In the genomic region with DNA sequence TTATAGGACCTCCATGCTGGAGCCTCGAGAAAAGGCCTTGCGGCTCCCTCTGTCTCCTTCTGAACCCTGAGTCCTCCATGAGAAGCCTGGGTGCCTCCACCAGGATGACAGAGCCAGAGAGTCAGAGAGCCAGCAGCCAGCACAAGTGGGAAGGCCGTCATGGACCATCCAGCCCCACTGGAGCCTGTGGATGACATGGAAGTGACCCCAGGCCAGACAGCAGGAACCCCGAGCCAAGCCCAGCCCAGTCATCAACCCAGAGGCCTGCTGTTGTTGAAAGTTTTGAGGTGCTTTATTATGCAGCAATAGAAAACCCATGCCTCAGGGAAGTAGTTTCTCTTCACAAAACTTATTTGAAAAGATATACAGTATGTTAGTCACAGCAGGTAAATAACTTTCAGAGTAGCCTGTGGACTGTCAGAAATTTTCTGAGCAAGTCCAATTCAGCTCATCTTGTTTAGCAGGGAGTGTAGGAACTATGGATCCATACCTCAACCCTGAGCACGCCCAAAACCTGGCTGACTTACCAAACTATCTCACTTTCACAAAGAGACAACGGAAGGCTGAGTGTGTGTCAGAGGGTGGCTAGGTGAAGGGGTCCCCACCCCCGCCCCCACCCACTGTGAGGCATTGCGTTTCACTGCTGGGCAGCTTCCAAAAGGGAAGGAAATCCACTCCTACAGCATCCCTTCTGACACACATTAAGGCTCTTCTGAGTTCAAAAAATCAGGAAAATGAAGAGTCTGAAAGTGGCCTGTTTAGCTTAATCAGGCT, we compare ENCODE assay signal across 1 cellular context.
TF ChIP-seq lines count a peak whose summit lies in the region.

No MANE protein-coding gene starts in this region.

TF ChIP-seq in K562, 482 proteins besides CTCF, POLR2A, EP300 and RAD21 (continued from another document):
- TF ChIP-seq, protein P1, sequence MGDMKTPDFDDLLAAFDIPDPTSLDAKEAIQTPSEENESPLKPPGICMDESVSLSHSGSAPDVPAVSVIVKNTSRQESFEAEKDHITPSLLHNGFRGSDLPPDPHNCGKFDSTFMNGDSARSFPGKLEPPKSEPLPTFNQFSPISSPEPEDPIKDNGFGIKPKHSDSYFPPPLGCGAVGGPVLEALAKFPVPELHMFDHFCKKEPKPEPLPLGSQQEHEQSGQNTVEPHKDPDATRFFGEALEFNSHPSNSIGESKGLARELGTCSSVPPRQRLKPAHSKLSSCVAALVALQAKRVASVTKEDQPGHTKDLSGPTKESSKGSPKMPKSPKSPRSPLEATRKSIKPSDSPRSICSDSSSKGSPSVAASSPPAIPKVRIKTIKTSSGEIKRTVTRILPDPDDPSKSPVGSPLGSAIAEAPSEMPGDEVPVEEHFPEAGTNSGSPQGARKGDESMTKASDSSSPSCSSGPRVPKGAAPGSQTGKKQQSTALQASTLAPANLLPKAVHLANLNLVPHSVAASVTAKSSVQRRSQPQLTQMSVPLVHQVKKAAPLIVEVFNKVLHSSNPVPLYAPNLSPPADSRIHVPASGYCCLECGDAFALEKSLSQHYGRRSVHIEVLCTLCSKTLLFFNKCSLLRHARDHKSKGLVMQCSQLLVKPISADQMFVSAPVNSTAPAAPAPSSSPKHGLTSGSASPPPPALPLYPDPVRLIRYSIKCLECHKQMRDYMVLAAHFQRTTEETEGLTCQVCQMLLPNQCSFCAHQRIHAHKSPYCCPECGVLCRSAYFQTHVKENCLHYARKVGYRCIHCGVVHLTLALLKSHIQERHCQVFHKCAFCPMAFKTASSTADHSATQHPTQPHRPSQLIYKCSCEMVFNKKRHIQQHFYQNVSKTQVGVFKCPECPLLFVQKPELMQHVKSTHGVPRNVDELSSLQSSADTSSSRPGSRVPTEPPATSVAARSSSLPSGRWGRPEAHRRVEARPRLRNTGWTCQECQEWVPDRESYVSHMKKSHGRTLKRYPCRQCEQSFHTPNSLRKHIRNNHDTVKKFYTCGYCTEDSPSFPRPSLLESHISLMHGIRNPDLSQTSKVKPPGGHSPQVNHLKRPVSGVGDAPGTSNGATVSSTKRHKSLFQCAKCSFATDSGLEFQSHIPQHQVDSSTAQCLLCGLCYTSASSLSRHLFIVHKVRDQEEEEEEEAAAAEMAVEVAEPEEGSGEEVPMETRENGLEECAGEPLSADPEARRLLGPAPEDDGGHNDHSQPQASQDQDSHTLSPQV (IDR thresholded peaks at IDR 0.05) = peak; percentile 83
- TF ChIP-seq, protein P2, sequence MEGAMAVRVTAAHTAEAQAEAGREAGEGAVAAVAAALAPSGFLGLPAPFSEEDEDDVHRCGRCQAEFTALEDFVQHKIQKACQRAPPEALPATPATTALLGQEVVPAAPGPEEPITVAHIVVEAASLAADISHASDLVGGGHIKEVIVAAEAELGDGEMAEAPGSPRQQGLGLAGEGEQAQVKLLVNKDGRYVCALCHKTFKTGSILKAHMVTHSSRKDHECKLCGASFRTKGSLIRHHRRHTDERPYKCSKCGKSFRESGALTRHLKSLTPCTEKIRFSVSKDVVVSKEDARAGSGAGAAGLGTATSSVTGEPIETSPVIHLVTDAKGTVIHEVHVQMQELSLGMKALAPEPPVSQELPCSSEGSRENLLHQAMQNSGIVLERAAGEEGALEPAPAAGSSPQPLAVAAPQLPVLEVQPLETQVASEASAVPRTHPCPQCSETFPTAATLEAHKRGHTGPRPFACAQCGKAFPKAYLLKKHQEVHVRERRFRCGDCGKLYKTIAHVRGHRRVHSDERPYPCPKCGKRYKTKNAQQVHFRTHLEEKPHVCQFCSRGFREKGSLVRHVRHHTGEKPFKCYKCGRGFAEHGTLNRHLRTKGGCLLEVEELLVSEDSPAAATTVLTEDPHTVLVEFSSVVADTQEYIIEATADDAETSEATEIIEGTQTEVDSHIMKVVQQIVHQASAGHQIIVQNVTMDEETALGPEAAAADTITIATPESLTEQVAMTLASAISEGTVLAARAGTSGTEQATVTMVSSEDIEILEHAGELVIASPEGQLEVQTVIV (CRISPR knock-in tag; IDR thresholded peaks at IDR 0.05; ENCODE audit: borderline replicate concordance) = no peak
- TF ChIP-seq WHSC1 (IDR thresholded peaks at IDR 0.05; ENCODE audit: low read length) = peak; percentile 83
